Comparison of ENCODE assay signal across 10 cellular contexts in the genomic region with DNA sequence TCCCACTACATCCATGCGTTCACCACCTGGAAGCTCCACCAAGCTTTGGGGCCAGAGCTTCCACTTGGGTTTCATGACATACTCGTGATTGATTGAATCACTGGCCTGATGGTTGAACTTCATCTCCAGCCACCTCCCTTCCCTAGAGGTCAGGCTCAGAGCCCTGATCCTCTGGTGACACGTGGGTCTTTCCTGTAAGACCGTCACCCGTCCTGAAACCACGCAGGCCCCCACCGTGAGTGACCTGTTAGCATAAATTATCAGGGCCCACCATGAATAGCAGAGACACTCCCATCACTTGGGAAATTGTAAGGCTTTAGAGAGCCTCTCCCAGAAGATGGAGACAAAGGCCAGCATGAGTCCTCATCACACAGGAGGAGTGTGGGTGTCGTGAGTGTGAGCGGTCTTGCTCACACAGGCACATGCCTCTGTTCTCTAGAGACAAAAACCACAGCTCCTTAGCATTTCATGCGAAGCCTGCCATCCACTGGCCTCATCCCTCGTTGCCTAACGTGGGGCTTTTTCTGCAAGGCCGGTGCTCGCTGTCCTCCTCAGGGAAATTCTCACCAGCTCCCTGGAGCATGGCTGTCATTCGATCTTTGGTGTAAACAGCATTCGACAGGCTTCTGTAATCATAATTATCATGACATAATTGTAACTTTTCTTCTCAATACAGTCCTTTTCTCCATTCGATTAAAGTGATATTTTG.
DNase-seq lines count a peak whose midpoint lies in the region; ATAC-seq, FAIRE-seq and TF ChIP-seq lines count a peak whose summit lies in the region.
"Had no signal": no experiment of that assay in that cellular context is flagged by ENCODE, and none has a peak within 500 bp of the region (broad histone marks: within the 10 kb centered on the region; RNA-seq: fewer than 3 reads in every experiment).

No MANE protein-coding gene starts in this region.

- no peak overlapping the region for H3K9ac ChIP-seq in K562 (ENCODE audit: insufficient read depth in 1 of 2, low read depth in 2 of 2, low read length in 2 of 2)

- WGBS in K562 (ENCODE audit: insufficient coverage, low coverage, missing lambda C conversion rate) = 0% methylated on average over 17 of the region's 17 CpGs
- 83 to 87% methylated on average over 17 of the region's 17 CpGs for WGBS in lower leg skin, 2 donors
- 83 to 91% methylated on average over 17 of the region's 17 CpGs for WGBS in aorta, 2 donors

- POLR2A ChIA-PET in K562 (lab: Yijun Ruan, JAX) = interaction anchor here (1.6 kb wide), 1 partner anchor 8 kb away, joined by 4 read pairs; no protein-coding TSS in a partner anchor

- H3K4me1 ChIP-seq in ACC112 (ENCODE audit: control insufficient read depth, insufficient read depth, low read length, unreplicated experiment) (peaks cover 9% of the 10 kb centered on the region), K562 (replicated peaks in 1 of 2; ENCODE audit: control insufficient read depth in 2 of 2, insufficient read depth in 2 of 2, low read length in 2 of 2) (peaks cover 0 to 11% of the 10 kb centered on the region in 2 experiments; a peak in 1 of 5 replicates), aorta (ENCODE audit: control insufficient read depth in 1 of 2, insufficient read depth in 2 of 2, low read length in 2 of 2) (no peaks in the 10 kb centered on the region)

- in situ Hi-C loops in K562 (cut with MboI) = no loop called here

- H3K9me3 ChIP-seq in K562 (replicated peaks; ENCODE audit: control insufficient read depth, insufficient read depth, low read depth, low read length) = no peaks in the 10 kb centered on the region
- H3K9me3 ChIP-seq in aorta (ENCODE audit: control insufficient read depth, low read length) = no peaks in the 10 kb centered on the region

- H3K79me2 ChIP-seq in ACC112 (ENCODE audit: control insufficient read depth, insufficient read depth, low read length, unreplicated experiment) = no peaks in the 10 kb centered on the region
- no peaks in the 10 kb centered on the region for H3K79me2 ChIP-seq in K562 (ENCODE audit: control insufficient read depth, insufficient read depth, low read length)

- H3K4me2 ChIP-seq in K562 (ENCODE audit: insufficient read depth, low read length) = no peak overlapping the region

- peak in 2 of 3 experiments; percentile 31 to 49; a peak in 3 of 6 replicates for TF ChIP-seq CTCF in K562 (IDR thresholded peaks at IDR 0.05 in 2 of 3, conservative IDR thresholded peaks at IDR 0.05 in 1 of 3; ENCODE audit: insufficient read depth in 2 of 3, low read depth in 1 of 3, low read length in 3 of 3)
- no peak for TF ChIP-seq CTCF in lower leg skin (IDR thresholded peaks at IDR 0.05)

- ATAC-seq in GM18520 (IDR thresholded peaks at IDR 0.05; ENCODE audit: unreplicated experiment) (peak; percentile 30), HG02970 (IDR thresholded peaks at IDR 0.05; ENCODE audit: low FRiP score, unreplicated experiment) (peak; percentile 26), K562 (peak; percentile 64), aorta (ENCODE audit: low FRiP score) (no peak)

- intact Hi-C loops in K562 (cut with micrococcal nuclease) = no loop called here
- intact Hi-C loops in lower leg skin (cut with DNase I; ENCODE audit: low total_unique reads) = no loop called here
- intact Hi-C loops in aorta (cut with DNase I) = no loop called here

- peak in 1 of 4 experiments; percentile 21 for DNase-seq in K562 (ENCODE audit: extremely low read depth in 1 of 4, low spot score in 3 of 4)
- DNase-seq in lower leg skin (ENCODE audit: low spot score in 2 of 2) = no peak
- DNase-seq in NAMALWA (ENCODE audit: low spot score) = no peak
- no peak for DNase-seq in activated T-cell treated with anti-CD3 and anti-CD28 coated beads for 4 hours
- no peak for DNase-seq in aorta
- DNase-seq: mesendoderm had no signal

- H3K27me3 ChIP-seq in ACC112 (ENCODE audit: insufficient read depth, low read length) (no peaks in the 10 kb centered on the region), K562 (ENCODE audit: control insufficient read depth in 2 of 2, insufficient read depth in 2 of 2, low read length in 2 of 2) (peaks cover 59 to 68% of the 10 kb centered on the region in 2 experiments), aorta (ENCODE audit: control insufficient read depth in 1 of 2, insufficient read depth in 2 of 2, low read length in 1 of 2) (no peaks in the 10 kb centered on the region)

- no peak for TF ChIP-seq POLR2A in K562 (conservative IDR thresholded peaks at IDR 0.05)
- no peak for TF ChIP-seq POLR2A in lower leg skin (IDR thresholded peaks at IDR 0.05)

- no peak for FAIRE-seq in K562 (lab: Jason Lieb, UNC)
- FAIRE-seq: colon had no signal

- H2AFZ ChIP-seq in ACC112 (ENCODE audit: low read length, unreplicated experiment) (peak overlapping the region; percentile 76), K562 (ENCODE audit: low read depth, low read length) (no peak overlapping the region)

- H3K4me3 ChIP-seq in ACC112 (ENCODE audit: low read depth, low read length) (no peak overlapping the region), K562 (no peak overlapping the region), lower leg skin (ENCODE audit: low read depth, poor library complexity, severe bottlenecking) (no peak overlapping the region), aorta (ENCODE audit: low read length in 2 of 2) (no peak overlapping the region)

- peak; percentile 39 to 71 for TF ChIP-seq RAD21 in K562 (CRISPR knock-in tag; conservative IDR thresholded peaks at IDR 0.05 in 1 of 2, IDR thresholded peaks at IDR 0.05 in 1 of 2)

- no peaks in the 10 kb centered on the region for H3K9me1 ChIP-seq in K562 (ENCODE audit: control insufficient read depth, insufficient read depth, low read length)

- CTCF ChIA-PET in K562 (lab: Yijun Ruan, JAX; ENCODE audit: low intra/inter-chr PET ratio) = no interaction called here

- no TSS peak for BruUV-seq in K562 (replicated peaks; lab: Mats Ljungman, UMichigan)

- no peaks in the 10 kb centered on the region for H3K36me3 ChIP-seq in ACC112 (ENCODE audit: insufficient read depth, low read length)
- H3K36me3 ChIP-seq in K562 (ENCODE audit: control insufficient read depth, insufficient read depth, low read length) = no peaks in the 10 kb centered on the region
- H3K36me3 ChIP-seq in aorta (ENCODE audit: control insufficient read depth in 1 of 2, insufficient read depth in 2 of 2, low read length in 1 of 2) = no peaks in the 10 kb centered on the region

- TF ChIP-seq EP300 in K562 (IDR thresholded peaks at IDR 0.05; ENCODE audit: low read length) = no peak

- H3K27ac ChIP-seq in ACC112 (ENCODE audit: low read depth, low read length) (no peak overlapping the region), K562 (ENCODE audit: extremely low read depth, low read depth, low read length) (no peak overlapping the region), aorta (ENCODE audit: low read depth in 1 of 2, low read length in 2 of 2) (no peak overlapping the region)

- H4K20me1 ChIP-seq in K562 (replicated peaks; ENCODE audit: control insufficient read depth, insufficient read depth, low read length) = 0 out of 2 replicates have a peak, but pooled peaks cover 3% of the 10 kb centered on the region

TF ChIP-seq in K562, 482 proteins besides CTCF, POLR2A, EP300 and RAD21 (continues in another document):
- TF ChIP-seq RB1 (IDR thresholded peaks at IDR 0.05; ENCODE audit: low read depth) (0 out of 2 replicates have a peak, but pooled peaks have one; percentile 16), SIN3B (IDR thresholded peaks at IDR 0.05; ENCODE audit: low read depth) (no peak), IRF2 (CRISPR knock-in tag; IDR thresholded peaks at IDR 0.05) (no peak), NR4A1 (CRISPR knock-in tag; IDR thresholded peaks at IDR 0.05) (no peak), NR4A1 (tag; IDR thresholded peaks at IDR 0.05) (no peak), TRIM24 (IDR thresholded peaks at IDR 0.05) (no peak), RNF2 (IDR thresholded peaks at IDR 0.05) (no peak), PCBP2 (IDR thresholded peaks at IDR 0.05; ENCODE audit: low read depth, low read length, poor library complexity, severe bottlenecking) (no peak), FOXK2 (conservative IDR thresholded peaks at IDR 0.05 in 1 of 2, IDR thresholded peaks at IDR 0.05 in 1 of 2; ENCODE audit: low read depth in 2 of 2) (no peak), PPARD (CRISPR knock-in tag; IDR thresholded peaks at IDR 0.05) (no peak), U2AF1 (optimal IDR thresholded peaks at IDR 0.05; ENCODE audit: low read depth, low read length) (no peak), ZBTB17 (CRISPR knock-in tag; IDR thresholded peaks at IDR 0.05) (no peak), MYC (IDR thresholded peaks at IDR 0.05; ENCODE audit: low read depth, low read length) (no peak), MYC (CRISPR knock-in tag; IDR thresholded peaks at IDR 0.05; ENCODE audit: borderline replicate concordance, low read depth) (no peak)
- TF ChIP-seq, protein P1, sequence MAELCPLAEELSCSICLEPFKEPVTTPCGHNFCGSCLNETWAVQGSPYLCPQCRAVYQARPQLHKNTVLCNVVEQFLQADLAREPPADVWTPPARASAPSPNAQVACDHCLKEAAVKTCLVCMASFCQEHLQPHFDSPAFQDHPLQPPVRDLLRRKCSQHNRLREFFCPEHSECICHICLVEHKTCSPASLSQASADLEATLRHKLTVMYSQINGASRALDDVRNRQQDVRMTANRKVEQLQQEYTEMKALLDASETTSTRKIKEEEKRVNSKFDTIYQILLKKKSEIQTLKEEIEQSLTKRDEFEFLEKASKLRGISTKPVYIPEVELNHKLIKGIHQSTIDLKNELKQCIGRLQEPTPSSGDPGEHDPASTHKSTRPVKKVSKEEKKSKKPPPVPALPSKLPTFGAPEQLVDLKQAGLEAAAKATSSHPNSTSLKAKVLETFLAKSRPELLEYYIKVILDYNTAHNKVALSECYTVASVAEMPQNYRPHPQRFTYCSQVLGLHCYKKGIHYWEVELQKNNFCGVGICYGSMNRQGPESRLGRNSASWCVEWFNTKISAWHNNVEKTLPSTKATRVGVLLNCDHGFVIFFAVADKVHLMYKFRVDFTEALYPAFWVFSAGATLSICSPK (IDR thresholded peaks at IDR 0.05; ENCODE audit: borderline replicate concordance) = no peak
- TF ChIP-seq, protein P2, sequence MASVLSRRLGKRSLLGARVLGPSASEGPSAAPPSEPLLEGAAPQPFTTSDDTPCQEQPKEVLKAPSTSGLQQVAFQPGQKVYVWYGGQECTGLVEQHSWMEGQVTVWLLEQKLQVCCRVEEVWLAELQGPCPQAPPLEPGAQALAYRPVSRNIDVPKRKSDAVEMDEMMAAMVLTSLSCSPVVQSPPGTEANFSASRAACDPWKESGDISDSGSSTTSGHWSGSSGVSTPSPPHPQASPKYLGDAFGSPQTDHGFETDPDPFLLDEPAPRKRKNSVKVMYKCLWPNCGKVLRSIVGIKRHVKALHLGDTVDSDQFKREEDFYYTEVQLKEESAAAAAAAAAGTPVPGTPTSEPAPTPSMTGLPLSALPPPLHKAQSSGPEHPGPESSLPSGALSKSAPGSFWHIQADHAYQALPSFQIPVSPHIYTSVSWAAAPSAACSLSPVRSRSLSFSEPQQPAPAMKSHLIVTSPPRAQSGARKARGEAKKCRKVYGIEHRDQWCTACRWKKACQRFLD (CRISPR knock-in tag; IDR thresholded peaks at IDR 0.05) = no peak

Comparison
In these comparisons a context has a peak if more than half of its experiments do, and no peak if none do; other contexts are left out.
1. CTCF ChIP-seq: peak in K562 (2 of 3); none in lower leg skin (0 of 3).